10 cellular contexts compared by ENCODE assay signal in the genomic region with DNA sequence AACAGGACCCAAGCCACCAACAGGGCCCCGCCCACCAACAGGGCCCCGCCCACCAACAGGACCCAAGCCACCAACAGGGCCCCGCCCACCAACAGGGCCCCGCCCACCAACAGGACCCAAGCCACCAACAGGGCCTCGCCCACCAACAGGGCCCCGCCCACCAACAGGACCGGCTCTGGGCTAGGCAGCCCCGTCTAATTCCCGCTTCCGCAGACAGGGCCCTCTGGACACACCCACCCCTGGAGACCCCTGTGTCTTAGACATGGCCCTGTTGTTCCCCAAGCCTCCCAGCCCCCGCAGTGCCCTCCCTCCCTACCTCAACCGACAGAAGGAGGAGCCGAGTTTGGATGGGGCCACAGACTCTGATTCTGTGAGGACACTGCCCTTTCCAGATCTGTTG. TPM values are rescaled to one million over a fixed set of nuclear protein-coding genes. Genes with fewer than 3 reads are reported as not detected.
A peak's percentile ranks its signal among the peaks of the same experiment; 100 is the strongest.
DNase-seq lines count a peak whose midpoint lies in the region; ATAC-seq and TF ChIP-seq lines count a peak whose summit lies in the region.
"Not testable (repeated sequence)": the region's sequence is repeated elsewhere in the genome, so short reads cannot be mapped to it uniquely, and the experiment has no call there.
"Had no signal": no experiment of that assay in that cellular context is flagged by ENCODE, and none has a peak within 500 bp of the region (broad histone marks: within the 10 kb centered on the region; RNA-seq: fewer than 3 reads in every experiment).

No MANE protein-coding gene starts in this region.

- not testable (repeated sequence) for H3K9ac ChIP-seq in endodermal cell (ENCODE audit: extremely low read depth, low read length, poor library complexity, severe bottlenecking); neural progenitor cell

- not testable (repeated sequence) for H3K27ac Mint-ChIP-seq in GM23338, endodermal cell, neural progenitor cell

- not testable (repeated sequence) for H3K36me3 Mint-ChIP-seq in GM23338 (ENCODE audit: low read depth); endodermal cell (ENCODE audit: low read depth); neural progenitor cell

- H3K4me3 ChIP-seq in BE2C (ENCODE audit: low read depth, low read length); GM23338; Panc1 (ENCODE audit: low read depth in 2 of 2, low read length in 2 of 2); WERI-Rb-1 (ENCODE audit: low read depth, low read length); endodermal cell (ENCODE audit: low read length); right cardiac atrium (ENCODE audit: low read length); neural progenitor cell: not testable (repeated sequence)

- not testable (repeated sequence) for H3F3A ChIP-seq in GM23338 (replicated peaks; ENCODE audit: low read depth); neural progenitor cell (ENCODE audit: low read depth)

- 0 out of 2 replicates have a peak overlapping the region, but pooled peaks have one; percentile 20 for H3K4me2 ChIP-seq in GM23338
- H3K4me2 ChIP-seq in neural progenitor cell: not testable (repeated sequence)

- peaks cover 42% of the 10 kb centered on the region for H3K4me1 Mint-ChIP-seq in GM23338
- peaks cover 14% of the 10 kb centered on the region for H3K4me1 Mint-ChIP-seq in endodermal cell
- H3K4me1 Mint-ChIP-seq in neural progenitor cell: peaks cover 31% of the 10 kb centered on the region

- not testable (repeated sequence) for H3K79me2 ChIP-seq in GM23338 (replicated peaks; ENCODE audit: insufficient read depth); neural progenitor cell (ENCODE audit: low read depth)

- not testable (repeated sequence) for BruUV-seq in Panc1 (replicated peaks; lab: Mats Ljungman, UMichigan)

- H3K27me3 Mint-ChIP-seq in GM23338 (ENCODE audit: insufficient read depth, low read depth, poor library complexity): peaks cover 18% of the 10 kb centered on the region
- not testable (repeated sequence) for H3K27me3 Mint-ChIP-seq in endodermal cell (ENCODE audit: insufficient read depth)
- peaks cover 11% of the 10 kb centered on the region for H3K27me3 Mint-ChIP-seq in neural progenitor cell (ENCODE audit: insufficient read depth, low read depth)

- H3K4me3 Mint-ChIP-seq in GM23338, endodermal cell, neural progenitor cell: not testable (repeated sequence)

- not testable (repeated sequence) for H3K9me3 Mint-ChIP-seq in GM23338, endodermal cell, neural progenitor cell

- peak; percentile 77 for DNase-seq in BE2C
- peak; percentile 76 for DNase-seq in GM23338 (ENCODE audit: low spot score)
- peak; percentile 46 for DNase-seq in HEK293T (ENCODE audit: extremely low spot score)
- DNase-seq in Panc1 (ENCODE audit: low read depth, low spot score): not testable (repeated sequence)
- peak; percentile 74 for DNase-seq in WERI-Rb-1
- peak; percentile 88 for DNase-seq in endodermal cell
- peak in 2 of 3 donors; percentile 10 to 50 for DNase-seq in right cardiac atrium
- peak; percentile 48 for DNase-seq in neural progenitor cell (ENCODE audit: low spot score)

- intact Hi-C loops in Panc1 (cut with micrococcal nuclease; ENCODE audit: unreplicated experiment); right cardiac atrium (cut with DNase I): not testable (repeated sequence)

- not testable (repeated sequence) for H3K27ac ChIP-seq in GM23338 (ENCODE audit: low read depth); Panc1 (ENCODE audit: low read length); endodermal cell (ENCODE audit: low read depth, low read length); right cardiac atrium (ENCODE audit: low read length); neural progenitor cell
- peak overlapping the region; percentile 52; the same call in 1 of the 2 replicates for H3K27ac ChIP-seq in WERI-Rb-1

- not testable (repeated sequence) for TF ChIP-seq CTCF in BE2C (IDR thresholded peaks at IDR 0.05; ENCODE audit: low read depth, low read length); GM23338 (conservative IDR thresholded peaks at IDR 0.05; ENCODE audit: low read depth in 2 of 2); Panc1 (IDR thresholded peaks at IDR 0.05); WERI-Rb-1 (IDR thresholded peaks at IDR 0.05; ENCODE audit: low read depth, low read length); endodermal cell (conservative IDR thresholded peaks at IDR 0.05); neural progenitor cell (IDR thresholded peaks at IDR 0.05)

- H2AFZ ChIP-seq in GM23338; neural progenitor cell (replicated peaks): not testable (repeated sequence)

- H3K36me3 ChIP-seq in BE2C; GM23338 (ENCODE audit: insufficient read depth); Panc1 (ENCODE audit: control insufficient read depth, insufficient read depth, low read length); endodermal cell (ENCODE audit: control insufficient read depth, insufficient read depth, low read length); neural progenitor cell: not testable (repeated sequence)
- H3K36me3 ChIP-seq in WERI-Rb-1: peaks cover 60% of the 10 kb centered on the region

- not testable (repeated sequence) for H3K9me2 ChIP-seq in GM23338 (ENCODE audit: insufficient read depth)

- H3K27me3 ChIP-seq in BE2C; GM23338 (ENCODE audit: insufficient read depth); Panc1 (ENCODE audit: control insufficient read depth, insufficient read depth, low read length); WERI-Rb-1 (ENCODE audit: insufficient read depth, low read depth, severe bottlenecking); endodermal cell (ENCODE audit: control insufficient read depth, insufficient read depth, low read length, poor library complexity, severe bottlenecking); right cardiac atrium (ENCODE audit: control insufficient read depth, insufficient read depth); neural progenitor cell: not testable (repeated sequence)

- 72 to 76% methylated on average over 2 to 11 of the region's 13 CpGs for WGBS in endodermal cell (ENCODE audit: insufficient coverage in 1 of 2, insufficient read length in 1 of 2), 2 experiments
- 54% methylated on average over 13 of the region's 13 CpGs for WGBS in right cardiac atrium

- H3K9me3 ChIP-seq in BE2C; Panc1 (ENCODE audit: control insufficient read depth, insufficient read depth, low read depth, low read length); WERI-Rb-1 (ENCODE audit: severe bottlenecking); endodermal cell (ENCODE audit: control insufficient read depth, low read length); right cardiac atrium (ENCODE audit: control insufficient read depth, low read length); neural progenitor cell (ENCODE audit: low read depth): not testable (repeated sequence)

- peaks cover 26% of the 10 kb centered on the region for H3K4me1 ChIP-seq in BE2C
- not testable (repeated sequence) for H3K4me1 ChIP-seq in GM23338 (ENCODE audit: insufficient read depth); endodermal cell (ENCODE audit: control insufficient read depth, insufficient read depth, low read length); right cardiac atrium (ENCODE audit: control insufficient read depth, insufficient read depth, low read length); neural progenitor cell
- peaks cover 25% of the 10 kb centered on the region for H3K4me1 ChIP-seq in Panc1 (ENCODE audit: control insufficient read depth, insufficient read depth, low read length)

- not testable (repeated sequence) for H4K20me1 ChIP-seq in GM23338 (replicated peaks; ENCODE audit: insufficient read depth)
- H4K20me1 ChIP-seq in neural progenitor cell (ENCODE audit: low read depth): peaks cover 38% of the 10 kb centered on the region

- ATAC-seq in GM23338 (peak; percentile 80), Panc1 (peak; percentile 28; the same call in 1 of the 2 replicates)
- not testable (repeated sequence) for ATAC-seq in right cardiac atrium

- in situ Hi-C loops in Panc1 (cut with HindIII; ENCODE audit: low pct_unique_long_range_greater_than_20kb, low sequenced_read_pairs): not testable (repeated sequence)

- CTCF ChIA-PET in HEK293T (lab: Yijun Ruan, JAX); Panc1 (lab: Charles Lee): not testable (repeated sequence)

- POLR2A ChIA-PET in HEK293T (lab: Yijun Ruan, JAX); Panc1 (lab: Charles Lee): not testable (repeated sequence)

RNA-seq across cellular contexts. Expression of a gene that starts 49.2 kb away (rescaled TPM):
- 0.23 TPM for polyA plus RNA-seq in BE2C (2012; ENCODE audit: insufficient read depth, insufficient read length, low read depth)
- 3.5 and 5.0 TPM in 2 replicates for total RNA-seq in GM23338 (2014; rRNA removed; shearing (Covaris generic))
- polyA plus RNA-seq in GM23338 (2016; fragmentation: Nextera tagmentation; extraction: Ambion mirVana) (0.08 and 0.09 TPM in 2 replicates), right cardiac atrium (9.1 TPM)
- total RNA-seq in Panc1 (2021; ENCODE audit: unreplicated experiment) (39.0 TPM), endodermal cell (1 to 10 TPM; 2.1 to 5.0 TPM), right cardiac atrium (10 to 100 TPM; 11.8 to 13.7 (median 13.0) TPM), neural progenitor cell (ENCODE audit: low replicate concordance) (2.2 and 13.6 TPM in 2 replicates)
- 71.7 TPM for polyA plus RNA-seq in Panc1 (2012; ENCODE audit: insufficient read length)
- 13.6 TPM for polyA plus RNA-seq in endodermal cell (2013, experiment 1 of 2)
- 12.4 TPM for polyA plus RNA-seq in endodermal cell (2013, experiment 2 of 2)
- total RNA-seq: Calu3; CD4-positive, alpha-beta T cell had no signal
